Comparison of ENCODE assay signal across 8 cellular contexts in genomic region chr5:107670927-107671741, GRCh38. TPM values are rescaled to one million over a fixed set of nuclear protein-coding genes. Genes with fewer than 3 reads are reported as not detected.
A peak's percentile ranks its signal among the peaks of the same experiment; 100 is the strongest.
DNase-seq lines count a peak whose midpoint lies in the region; ATAC-seq, FAIRE-seq and TF ChIP-seq lines count a peak whose summit lies in the region.

TSS of gene EFNA5 (minus strand) at chr5:107670937.

- no peaks in the 10 kb centered on the region for H3K9me3 Mint-ChIP-seq in activated T-cell treated with anti-CD3 and anti-CD28 coated beads, Interleukin-2, amount 50 U/mL, for 72 hours
- no peaks in the 10 kb centered on the region for H3K9me3 Mint-ChIP-seq in neural progenitor cell

- H3K4me3 ChIP-seq in HFF-Myc (replicated peaks; ENCODE audit: low read depth, low read length): peak within 1 kb of the TSS; percentile 30
- peak within 1 kb of the TSS; percentile 97 for H3K4me3 ChIP-seq in neural progenitor cell

- peak; percentile 68 to 72 for ATAC-seq in activated T-cell treated with anti-CD3 and anti-CD28 coated beads, Interleukin-2, amount 50 U/mL, for 72 hours (replicated peaks in 1 of 2)

- H3K4me2 ChIP-seq in neural progenitor cell: peak within 1 kb of the TSS; percentile 97

- H3K4me1 Mint-ChIP-seq in activated T-cell treated with anti-CD3 and anti-CD28 coated beads, Interleukin-2, amount 50 U/mL, for 72 hours (ENCODE audit: low read depth): peaks cover 24% of the 10 kb centered on the region
- peaks cover 30% of the 10 kb centered on the region for H3K4me1 Mint-ChIP-seq in neural progenitor cell

- no peaks in the 10 kb centered on the region for H3K9me3 ChIP-seq in neural progenitor cell (ENCODE audit: low read depth)

- peak within 1 kb of the TSS; percentile 87 to 89 for H3K4me3 Mint-ChIP-seq in activated T-cell treated with anti-CD3 and anti-CD28 coated beads, Interleukin-2, amount 50 U/mL, for 72 hours
- peak within 1 kb of the TSS; percentile 98 for H3K4me3 Mint-ChIP-seq in neural progenitor cell

- H3K9ac ChIP-seq in neural progenitor cell: peak within 1 kb of the TSS; percentile 93

- peaks cover 38% of the 10 kb centered on the region for H3K4me1 ChIP-seq in neural progenitor cell

- no peak within 1 kb of the TSS for H3K27ac Mint-ChIP-seq in activated T-cell treated with anti-CD3 and anti-CD28 coated beads, Interleukin-2, amount 50 U/mL, for 72 hours
- peak within 1 kb of the TSS; percentile 97 for H3K27ac Mint-ChIP-seq in neural progenitor cell

- no peaks in the 10 kb centered on the region for H3K36me3 Mint-ChIP-seq in activated T-cell treated with anti-CD3 and anti-CD28 coated beads, Interleukin-2, amount 50 U/mL, for 72 hours (ENCODE audit: insufficient read depth in 2 of 2)
- H3K36me3 Mint-ChIP-seq in neural progenitor cell: peaks cover 9% of the 10 kb centered on the region

- H2AFZ ChIP-seq in neural progenitor cell (replicated peaks): no peak within 1 kb of the TSS

- peaks cover 36% of the 10 kb centered on the region for H3F3A ChIP-seq in neural progenitor cell (ENCODE audit: low read depth)

- H4K20me1 ChIP-seq in neural progenitor cell (ENCODE audit: low read depth): peaks cover 57% of the 10 kb centered on the region

- no peak for FAIRE-seq in D721Med (lab: Jason Lieb, UNC)

- H3K27me3 ChIP-seq in neural progenitor cell: no peaks in the 10 kb centered on the region

- peaks cover 81% of the 10 kb centered on the region for H3K79me2 ChIP-seq in neural progenitor cell (ENCODE audit: low read depth)

- H3K27me3 Mint-ChIP-seq in activated T-cell treated with anti-CD3 and anti-CD28 coated beads, Interleukin-2, amount 50 U/mL, for 72 hours (ENCODE audit: low read depth): peaks cover 77% of the 10 kb centered on the region
- peaks cover 15% of the 10 kb centered on the region for H3K27me3 Mint-ChIP-seq in neural progenitor cell (ENCODE audit: insufficient read depth, low read depth)

- H3K36me3 ChIP-seq in neural progenitor cell: peaks cover 18% of the 10 kb centered on the region

- no peak for TF ChIP-seq CTCF in HFF-Myc (IDR thresholded peaks at IDR 0.05; ENCODE audit: low read depth, low read length, missing control alignments)
- no peak for TF ChIP-seq CTCF in neural progenitor cell (IDR thresholded peaks at IDR 0.05)
- no peak for TF ChIP-seq CTCF in D721Med (IDR thresholded peaks at IDR 0.05; ENCODE audit: insufficient read depth, missing control alignments)

- DNase-seq in activated CD8-positive, alpha-beta memory T cell treated with anti-CD3 and anti-CD28 coated beads for 24 hours: peak; percentile 73
- no peak for DNase-seq in activated CD8-positive, alpha-beta memory T cell treated with anti-CD3 and anti-CD28 coated beads, Interleukin-2, amount 50 U/mL, for 4 hours
- DNase-seq in HFF-Myc (ENCODE audit: extremely low read depth, low read depth) (no peak), NCI-H2196 treated with DMSO at 0.1 percent for 48 hours (lab: John Stamatoyannopoulos, UW; ENCODE audit: unreplicated experiment) (peak; percentile 31), foreskin melanocyte (peak; percentile 48), neural progenitor cell (ENCODE audit: low spot score) (peak; percentile 65), D721Med (ENCODE audit: insufficient read length, low spot score) (no peak)
- DNase-seq in activated T-cell treated with anti-CD3 and anti-CD28 coated beads, Interleukin-2, amount 50 U/mL, for 72 hours: peak; percentile 27 to 46

- peak within 1 kb of the TSS; percentile 87 for H3K27ac ChIP-seq in neural progenitor cell

RNA-seq across cellular contexts. Expression of gene EFNA5, which starts in this region (rescaled TPM):
- under 1 TPM in 1 of 2 donors, not detected in 1; 0.35 TPM for total RNA-seq in activated T-cell treated with anti-CD3 and anti-CD28 coated beads, Interleukin-2, amount 50 U/mL, for 72 hours
- 70.5 and 105 TPM in 2 replicates for total RNA-seq in neural progenitor cell (ENCODE audit: low replicate concordance)

Comparison
In these comparisons a context has a peak if more than half of its experiments do, and no peak if none do; other contexts are left out.
1. RNA of gene EFNA5 (total RNA-seq): 70.5 to 105 TPM in neural progenitor cell; 0.35 TPM in activated T-cell treated with anti-CD3 and anti-CD28 coated beads, Interleukin-2, amount 50 U/mL, for 72 hours; every median in the first group is over 10 times any median in the second.
2. DNase-seq: peak in activated CD8-positive, alpha-beta memory T cell treated with anti-CD3 and anti-CD28 coated beads for 24 hours (single experiment), NCI-H2196 treated with DMSO at 0.1 percent for 48 hours (single experiment), foreskin melanocyte (single experiment) and neural progenitor cell (single experiment); none in activated CD8-positive, alpha-beta memory T cell treated with anti-CD3 and anti-CD28 coated beads, Interleukin-2, amount 50 U/mL, for 4 hours (single experiment), HFF-Myc (single experiment) and D721Med (single experiment).
3. Peak in DNase-seq and ATAC-seq in activated T-cell treated with anti-CD3 and anti-CD28 coated beads, Interleukin-2, amount 50 U/mL, for 72 hours; RNA of the gene not detected or under 1 TPM.